Comparison of ENCODE assay signal across 10 cellular contexts in the genomic region with DNA sequence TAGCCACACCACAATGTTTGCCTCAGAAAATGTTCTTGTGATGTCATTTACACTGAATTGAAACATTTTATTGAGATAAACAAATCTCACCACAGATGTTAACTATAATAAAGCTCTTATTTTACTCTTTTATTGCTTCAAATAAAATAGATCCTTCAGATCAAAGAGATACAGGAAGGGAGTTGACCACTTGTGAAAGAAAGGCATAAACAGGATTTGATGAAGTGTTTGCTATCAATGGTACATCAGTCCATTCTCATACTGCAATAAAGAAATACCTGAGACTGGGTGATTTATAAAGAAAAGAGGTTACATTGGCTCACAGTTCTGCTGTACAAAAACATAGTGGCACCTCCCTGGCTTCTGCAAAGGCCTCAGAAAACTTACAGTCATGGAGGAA. TPM values are rescaled to one million over a fixed set of nuclear protein-coding genes. Genes with fewer than 3 reads are reported as not detected.
"Had no signal": no experiment of that assay in that cellular context is flagged by ENCODE, and none has a peak within 500 bp of the region (broad histone marks: within the 10 kb centered on the region; RNA-seq: fewer than 3 reads in every experiment).

No MANE protein-coding gene starts in this region.

- FAIRE-seq: H1, H54, HTR-8/SVneo, K562 had no signal

- H3K27ac Mint-ChIP-seq: GM23338, H9 had no signal

- H3K4me3 Mint-ChIP-seq: GM23338, H9 had no signal

- DNase-seq: H9, HCEC 1CT, IMR-90, KG1 had no signal

- H3K4me1 Mint-ChIP-seq: GM23338, H9 had no signal

- ATAC-seq: GM23338, K562 had no signal

- H3K4me3 ChIP-seq: GM23338, K562 had no signal

RNA-seq across cellular contexts. Expression of a gene that starts 40.2 kb away (rescaled TPM):
- total RNA-seq: GM23338, H1, H9, HT-29, IMR-90, K562 had no signal
- polyA plus RNA-seq: GM23338, H1, IMR-90, K562 had no signal
